In genomic region chr1:212173572-212173971, GRCh38 we compare ENCODE assay signal across 9 cellular contexts.
"Had no signal": no experiment of that assay in that cellular context is flagged by ENCODE, and none has a peak within 500 bp of the region (broad histone marks: within the 10 kb centered on the region; RNA-seq: fewer than 3 reads in every experiment).

No MANE protein-coding gene starts in this region.

- H3K9me3 ChIP-seq: HAP-1 had no signal

- H3K4me1 ChIP-seq: HAP-1 had no signal

- H3K9me3 Mint-ChIP-seq: HFFc6 had no signal

- H3K4me1 Mint-ChIP-seq: IgD-negative memory B cell had no signal

- H3K27me3 Mint-ChIP-seq: IgD-negative memory B cell had no signal

- H3K27ac ChIP-seq: GM23248, HL-60 had no signal

- H3K4me3 Mint-ChIP-seq: HFFc6, IgD-negative memory B cell had no signal

- H3K27ac Mint-ChIP-seq: HFFc6, IgD-negative memory B cell had no signal

- H3K4me3 ChIP-seq: GM23248, HAP-1 had no signal

- ATAC-seq: HCT116, HepG2 had no signal

- H3K36me3 ChIP-seq: HAP-1 had no signal

- H3K36me3 Mint-ChIP-seq: IgD-negative memory B cell had no signal

- DNase-seq: GM23248, GOT3, H7, HFFc6 had no signal
